Comparison of ENCODE assay signal across 1 cellular context in the genomic region with DNA sequence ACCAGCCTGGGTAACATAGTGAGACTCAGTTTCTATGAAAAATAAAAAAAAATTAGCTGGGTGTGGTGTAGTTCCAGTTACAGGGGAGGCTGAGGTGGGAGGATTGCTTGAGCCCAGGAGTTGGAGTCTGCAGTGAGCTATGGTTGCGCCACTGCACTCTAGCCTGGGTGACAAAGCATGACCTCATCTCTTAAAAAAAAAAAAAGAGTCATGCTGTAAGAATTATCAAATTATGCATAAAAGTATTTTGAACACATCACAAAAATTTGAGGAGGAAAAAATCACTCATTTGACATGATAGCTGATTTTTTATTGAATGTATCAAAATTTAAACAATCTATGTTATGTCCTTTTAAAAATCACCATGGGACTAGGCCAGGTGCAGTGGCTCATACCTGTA.
TF ChIP-seq lines count a peak whose summit lies in the region.

No MANE protein-coding gene starts in this region.

TF ChIP-seq in K562, 482 proteins besides CTCF, POLR2A, EP300 and RAD21:
- no peak for TF ChIP-seq LCOR (CRISPR knock-in tag; IDR thresholded peaks at IDR 0.05)
- TF ChIP-seq NCOA6 (IDR thresholded peaks at IDR 0.05) = no peak
- no peak for TF ChIP-seq CBFB (CRISPR knock-in tag; IDR thresholded peaks at IDR 0.05)
- no peak for TF ChIP-seq RBM34 (IDR thresholded peaks at IDR 0.05; ENCODE audit: borderline replicate concordance, insufficient read depth, low read length)
- TF ChIP-seq ATF7 (IDR thresholded peaks at IDR 0.05) = 0 out of 2 replicates have a peak, but pooled peaks have one; percentile 19
